ENCODE assay signal across 19 cellular contexts in the genomic region with DNA sequence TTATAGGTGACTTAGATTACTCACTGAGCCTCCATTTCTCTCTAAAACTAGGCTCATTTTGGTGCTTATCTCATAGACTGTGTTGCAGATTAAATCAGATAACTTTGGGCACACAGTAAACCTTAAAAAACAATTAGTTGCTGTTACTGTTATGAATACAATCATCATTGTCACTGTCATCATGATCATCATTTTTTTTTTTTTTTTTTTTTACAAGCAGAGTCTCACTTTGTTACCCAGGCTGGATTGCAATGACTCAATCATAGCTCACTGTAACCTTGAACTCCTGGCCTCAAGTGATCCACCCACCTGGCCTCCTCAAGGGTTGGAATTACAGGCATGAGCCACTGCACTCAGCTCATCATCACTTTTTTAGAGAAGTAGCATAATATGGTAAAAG. TPM values are rescaled to one million over a fixed set of nuclear protein-coding genes. Genes with fewer than 3 reads are reported as not detected.
A peak's percentile ranks its signal among the peaks of the same experiment; 100 is the strongest.
DNase-seq lines count a peak whose midpoint lies in the region; ATAC-seq, FAIRE-seq and TF ChIP-seq lines count a peak whose summit lies in the region.
"Had no signal": no experiment of that assay in that cellular context is flagged by ENCODE, and none has a peak within 500 bp of the region (broad histone marks: within the 10 kb centered on the region; RNA-seq: fewer than 3 reads in every experiment).

No MANE protein-coding gene starts in this region.

- TF ChIP-seq EP300 in HepG2 (IDR thresholded peaks at IDR 0.05; ENCODE audit: low read depth in 2 of 2, low read length in 2 of 2) (no peak), HepG2 (CRISPR knock-in tag; IDR thresholded peaks at IDR 0.05; ENCODE audit: borderline replicate concordance) (no peak)

- no TSS peak for BruUV-seq in HepG2 (replicated peaks; lab: Mats Ljungman, UMichigan)

- H2BK120ac ChIP-seq in trophoblast cell (ENCODE audit: insufficient read depth, low read length, poor library complexity) = no peak overlapping the region

- no peak overlapping the region for H3K4me3 Mint-ChIP-seq in activated T-helper 17 cell treated with anti-CD3 and anti-CD28 coated beads, Interleukin-2, amount 50 U/mL, for 72 hours
- no peak overlapping the region for H3K4me3 Mint-ChIP-seq in progenitor cell of endocrine pancreas (ENCODE audit: low read depth)
- H3K4me3 Mint-ChIP-seq: T-helper 1 cell treated with Interleukin-12 subunit alpha and Interleukin-12 subunit beta and Interleukin-4 antibody, amounts not matched to agents 30 μg/mL and 1 μg/mL, for 36 hours had no signal

- H3K4me2 ChIP-seq in HepG2 (ENCODE audit: low read depth, low read length) = no peak overlapping the region
- no peak overlapping the region for H3K4me2 ChIP-seq in trophoblast cell (ENCODE audit: low read length)

- DNase-seq in Daoy (ENCODE audit: low read depth) (peak; percentile 3), ELR (ENCODE audit: low read depth) (peak; percentile 38), HepG2 (ENCODE audit: low spot score) (peak; percentile 73), trophoblast cell (no peak), progenitor cell of endocrine pancreas (ENCODE audit: low spot score, unreplicated experiment) (no peak)
- DNase-seq: activated CD8-positive, alpha-beta memory T cell treated with anti-CD3 and anti-CD28 coated beads, Interleukin-2, amount 50 U/mL, for 4 hours; amygdala; central memory CD4-positive, alpha-beta T cell; DND-41; KG1; left ventricle myocardium superior; NCI-H1092 treated with DMSO at 0.1 percent for 48 hours; NCI-H524 treated with DMSO at 0.1 percent for 48 hours; SIG-M5; uterus had no signal

- no peak overlapping the region for H3K4ac ChIP-seq in trophoblast cell (ENCODE audit: low read depth, low read length)

- peaks cover 5% of the 10 kb centered on the region for H3K4me1 Mint-ChIP-seq in activated T-helper 17 cell treated with anti-CD3 and anti-CD28 coated beads, Interleukin-2, amount 50 U/mL, for 72 hours
- no peaks in the 10 kb centered on the region for H3K4me1 Mint-ChIP-seq in progenitor cell of endocrine pancreas (ENCODE audit: low read depth)

- intact Hi-C loops in HepG2 (cut with micrococcal nuclease; ENCODE audit: unreplicated experiment) = no loop called here

- H3K14ac ChIP-seq in trophoblast cell (ENCODE audit: low read length) = no peak overlapping the region

- H3K27ac ChIP-seq in HepG2 (ENCODE audit: extremely low read length, insufficient read depth, low read length) (no peak overlapping the region), trophoblast cell (ENCODE audit: low read depth, low read length) (no peak overlapping the region)
- H3K27ac ChIP-seq: uterus had no signal

- TF ChIP-seq CTCF in HepG2 (CRISPR knock-in tag; IDR thresholded peaks at IDR 0.05) = no peak
- no peak for TF ChIP-seq CTCF in progenitor cell of endocrine pancreas (IDR thresholded peaks at IDR 0.05; ENCODE audit: unreplicated experiment)

- no peak overlapping the region for H4K8ac ChIP-seq in trophoblast cell (ENCODE audit: low read depth, low read length)

- no peak overlapping the region for H2AK5ac ChIP-seq in trophoblast cell (ENCODE audit: low read length)

- H3K27me3 ChIP-seq in HepG2 (ENCODE audit: control insufficient read depth in 1 of 2, insufficient read depth in 2 of 2, low read length in 2 of 2) (no peaks in the 10 kb centered on the region), trophoblast cell (ENCODE audit: insufficient read depth, low read length) (no peaks in the 10 kb centered on the region)
- H3K27me3 ChIP-seq: uterus had no signal

- no peak overlapping the region for H2AFZ ChIP-seq in HepG2 (ENCODE audit: low read length)
- H2AFZ ChIP-seq in trophoblast cell (ENCODE audit: insufficient read depth, low read length, poor library complexity) = no peak overlapping the region

- no peak for TF ChIP-seq POLR2A in HepG2 (IDR thresholded peaks at IDR 0.05; ENCODE audit: insufficient read depth in 1 of 2, low read depth in 2 of 2, low read length in 2 of 2)

- no peaks in the 10 kb centered on the region for H3K9me3 Mint-ChIP-seq in activated T-helper 17 cell treated with anti-CD3 and anti-CD28 coated beads, Interleukin-2, amount 50 U/mL, for 72 hours
- H3K9me3 Mint-ChIP-seq in progenitor cell of endocrine pancreas (ENCODE audit: low read depth) = no peaks in the 10 kb centered on the region
- H3K9me3 Mint-ChIP-seq: T-helper 1 cell treated with Interleukin-12 subunit alpha and Interleukin-12 subunit beta and Interleukin-4 antibody, amounts not matched to agents 30 μg/mL and 1 μg/mL, for 36 hours had no signal

- H3K9ac ChIP-seq in HepG2 (ENCODE audit: insufficient read depth, low read depth, low read length) (no peak overlapping the region), trophoblast cell (ENCODE audit: low read length) (no peak overlapping the region)

- H4K12ac ChIP-seq in trophoblast cell (ENCODE audit: low read depth, low read length) = no peak overlapping the region

- no peaks in the 10 kb centered on the region for H3K27me3 Mint-ChIP-seq in activated T-helper 17 cell treated with anti-CD3 and anti-CD28 coated beads, Interleukin-2, amount 50 U/mL, for 72 hours
- no peaks in the 10 kb centered on the region for H3K27me3 Mint-ChIP-seq in progenitor cell of endocrine pancreas

- peak; percentile 91 for ATAC-seq in activated T-helper 17 cell treated with anti-CD3 and anti-CD28 coated beads, Interleukin-2, amount 50 U/mL, for 72 hours (replicated peaks)
- ATAC-seq in HepG2 = peak; percentile 75
- ATAC-seq in HG02759 (IDR thresholded peaks at IDR 0.05; ENCODE audit: unreplicated experiment) = no peak
- ATAC-seq: left ventricle myocardium superior had no signal

- H3K18ac ChIP-seq in trophoblast cell (ENCODE audit: low read length) = no peak overlapping the region

- H3K79me2 ChIP-seq in HepG2 (ENCODE audit: insufficient read depth, low read length) = no peaks in the 10 kb centered on the region
- no peaks in the 10 kb centered on the region for H3K79me2 ChIP-seq in trophoblast cell (ENCODE audit: control insufficient read depth, insufficient read depth, low read length, poor library complexity)

- H4K20me1 ChIP-seq in HepG2 (ENCODE audit: insufficient read depth, low read length) = no peaks in the 10 kb centered on the region

- no peak overlapping the region for H3K27ac Mint-ChIP-seq in activated T-helper 17 cell treated with anti-CD3 and anti-CD28 coated beads, Interleukin-2, amount 50 U/mL, for 72 hours
- H3K27ac Mint-ChIP-seq in progenitor cell of endocrine pancreas = no peak overlapping the region
- H3K27ac Mint-ChIP-seq: T-helper 1 cell treated with Interleukin-12 subunit alpha and Interleukin-12 subunit beta and Interleukin-4 antibody, amounts not matched to agents 30 μg/mL and 1 μg/mL, for 36 hours had no signal

- FAIRE-seq in HepG2 (lab: Jason Lieb, UNC) = peak; percentile 28
- FAIRE-seq: GM18507 had no signal

- no peak overlapping the region for H3K23ac ChIP-seq in trophoblast cell (ENCODE audit: low read length)

- H3K36me3 Mint-ChIP-seq in activated T-helper 17 cell treated with anti-CD3 and anti-CD28 coated beads, Interleukin-2, amount 50 U/mL, for 72 hours (ENCODE audit: low read depth) = peaks cover 21% of the 10 kb centered on the region
- peaks cover 17% of the 10 kb centered on the region for H3K36me3 Mint-ChIP-seq in progenitor cell of endocrine pancreas (ENCODE audit: insufficient read depth)

- no peak overlapping the region for H2BK5ac ChIP-seq in trophoblast cell (ENCODE audit: low read depth, low read length, poor library complexity)

- no peak overlapping the region for H2BK12ac ChIP-seq in trophoblast cell (ENCODE audit: low read length)

- CTCF ChIA-PET in HepG2 (lab: Yijun Ruan, JAX; ENCODE audit: low intra/inter-chr PET ratio, low total read pairs) = no interaction called here

- no peak for TF ChIP-seq RAD21 in HepG2 (CRISPR knock-in tag; IDR thresholded peaks at IDR 0.05)

- H4K91ac ChIP-seq in trophoblast cell (ENCODE audit: low read depth, low read length) = no peak overlapping the region

- no peaks in the 10 kb centered on the region for H3K9me3 ChIP-seq in HepG2 (ENCODE audit: low read length)
- H3K9me3 ChIP-seq in trophoblast cell (ENCODE audit: insufficient read depth, low read depth, low read length) = no peaks in the 10 kb centered on the region
- H3K9me3 ChIP-seq: uterus had no signal

- H3K36me3 ChIP-seq in HepG2 (replicated peaks in 1 of 2; ENCODE audit: control insufficient read depth in 1 of 2, insufficient read depth in 2 of 2, low read length in 2 of 2) = peaks cover 0 to 2% of the 10 kb centered on the region in 2 experiments; a peak in 1 of 5 replicates
- no peaks in the 10 kb centered on the region for H3K36me3 ChIP-seq in trophoblast cell (ENCODE audit: control insufficient read depth in 1 of 2, insufficient read depth in 2 of 2, low read length in 2 of 2)
- H3K36me3 ChIP-seq: uterus had no signal

- POLR2A ChIA-PET in HepG2 (lab: Yijun Ruan, JAX) = interaction anchor here (0.9 kb wide), 1 partner anchor 59 kb away, joined by 3 read pairs; no protein-coding TSS in a partner anchor

- peaks cover 10% of the 10 kb centered on the region for H3K4me1 ChIP-seq in HepG2 (ENCODE audit: insufficient read depth, low read length)
- no peaks in the 10 kb centered on the region for H3K4me1 ChIP-seq in trophoblast cell (ENCODE audit: control insufficient read depth in 1 of 2, insufficient read depth in 2 of 2, low read length in 2 of 2)
- H3K4me1 ChIP-seq: uterus had no signal

- H3K4me3 ChIP-seq in HepG2 (replicated peaks in 1 of 3; ENCODE audit: insufficient read depth in 1 of 3, low read depth in 2 of 3, low read length in 3 of 3) (no peak overlapping the region), trophoblast cell (ENCODE audit: low read depth, low read length) (no peak overlapping the region)
- H3K4me3 ChIP-seq: uterus had no signal

- no peaks in the 10 kb centered on the region for H3K79me1 ChIP-seq in trophoblast cell (ENCODE audit: low read length)

- in situ Hi-C loops in HepG2 (cut with HindIII; ENCODE audit: extremely low pct_ligation_motif_present, low pct_unique_long_range_greater_than_20kb) = no loop called here

RNA-seq across cellular contexts. Expression of a gene that starts 60.0 kb away (rescaled TPM):
- total RNA-seq in Daoy (2014; rRNA removed; shearing (Covaris generic)) = 6.7 and 10.1 TPM in 2 replicates
- total RNA-seq in activated T-helper 17 cell treated with anti-CD3 and anti-CD28 coated beads, Interleukin-2, amount 50 U/mL, for 72 hours = 10 to 100 TPM in 1 of 2 donors, 1 to 10 TPM in 1; 7.4 to 11.2 TPM
- total RNA-seq in HepG2 (2016; rRNA removed; fragmentation: Illumina TruSeq; extraction: Trizol) (16.0 and 17.3 TPM in 2 replicates), progenitor cell of endocrine pancreas (24.1 and 26.9 TPM in 2 replicates)
- 29.5 and 36.0 TPM in 2 replicates for total RNA-seq in HepG2 (2016; cell fraction: cytosol; rRNA removed; fragmentation: Illumina TruSeq; extraction: Trizol; ENCODE audit: low read depth)
- total RNA-seq in HepG2 (2016; cell fraction: insoluble cytoplasmic fraction; rRNA removed; fragmentation: Illumina TruSeq; extraction: Trizol) = 14.3 and 15.4 TPM in 2 replicates
- 8.3 and 9.1 TPM in 2 replicates for total RNA-seq in HepG2 (2016; cell fraction: membrane; rRNA removed; fragmentation: Illumina TruSeq; extraction: Trizol)
- total RNA-seq in HepG2 (2016; cell fraction: nucleus; rRNA removed; fragmentation: Illumina TruSeq; extraction: Trizol) = 37.4 and 38.1 TPM in 2 replicates
- polyA plus RNA-seq in HepG2 (2011; rRNA removed) = 7.4 and 9.1 TPM in 2 replicates
- polyA plus RNA-seq in HepG2 (2011; cell fraction: cytosol; rRNA removed) = 4.4 and 6.1 TPM in 2 replicates
- polyA plus RNA-seq in HepG2 (2011; cell fraction: nucleus; rRNA removed) = 8.4 and 9.0 TPM in 2 replicates
- 9.2 and 9.8 TPM in 2 replicates for polyA plus RNA-seq in HepG2 (2012)
- 0.53 and 0.77 TPM in 2 replicates for polyA plus RNA-seq in HepG2 (2016; cell fraction: cytosol; fragmentation: Illumina TruSeq; extraction: Trizol; ENCODE audit: low read depth)
- polyA plus RNA-seq in HepG2 (2016; cell fraction: insoluble cytoplasmic fraction; fragmentation: Illumina TruSeq; extraction: Trizol; ENCODE audit: low read depth) = 11.1 and 11.5 TPM in 2 replicates
- 1.3 and 1.6 TPM in 2 replicates for polyA plus RNA-seq in HepG2 (2016; cell fraction: membrane; fragmentation: Illumina TruSeq; extraction: Trizol; ENCODE audit: low read depth)
- polyA plus RNA-seq in HepG2 (2016; cell fraction: nucleus; fragmentation: Illumina TruSeq; extraction: Trizol; ENCODE audit: insufficient read depth, low read depth) = 12.4 and 14.5 TPM in 2 replicates
- 16.6 and 20.1 TPM in 2 replicates for polyA minus RNA-seq in HepG2 (2011; rRNA and poly(A)+ RNA removed; ENCODE audit: low replicate concordance)
- 13.1 and 13.9 TPM in 2 replicates for polyA minus RNA-seq in HepG2 (2011; cell fraction: cytosol; rRNA and poly(A)+ RNA removed)
- 80.6 and 100 TPM in 2 replicates for polyA minus RNA-seq in HepG2 (2011; cell fraction: nucleus; rRNA and poly(A)+ RNA removed)
- polyA plus RNA-seq in trophoblast cell (2013) = 4.2 and 4.9 TPM in 2 replicates

Comparison
In these comparisons a context has a peak if more than half of its experiments do, and no peak if none do; other contexts are left out.
1. DNase-seq: peak in Daoy (single experiment), ELR (single experiment) and HepG2 (single experiment); none in trophoblast cell (0 of 2) and progenitor cell of endocrine pancreas (single experiment).